ENCODE assay signal across 9 cellular contexts in the genomic region with DNA sequence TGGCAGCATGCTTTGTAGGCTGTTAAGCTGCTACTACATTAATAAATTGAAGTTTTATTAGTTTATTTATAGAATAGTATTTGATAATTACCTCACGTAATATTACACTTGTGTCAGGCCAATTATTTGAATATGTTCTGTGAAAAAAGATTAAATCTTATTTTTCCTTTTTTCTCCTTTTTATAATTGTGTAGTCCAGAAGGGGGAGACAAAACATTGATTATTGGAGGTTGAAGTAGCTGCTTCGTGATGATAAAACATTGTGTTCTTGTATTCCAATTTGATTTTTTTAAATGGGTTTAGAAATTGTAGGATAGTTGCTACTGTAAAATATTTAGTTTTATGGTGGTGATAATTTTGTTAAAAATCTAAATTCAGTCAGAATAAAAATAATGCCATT.
A peak's percentile ranks its signal among the peaks of the same experiment; 100 is the strongest.
DNase-seq lines count a peak whose midpoint lies in the region; ATAC-seq, FAIRE-seq and TF ChIP-seq lines count a peak whose summit lies in the region.
"Had no signal": no experiment of that assay in that cellular context is flagged by ENCODE, and none has a peak within 500 bp of the region (broad histone marks: within the 10 kb centered on the region; RNA-seq: fewer than 3 reads in every experiment).

No MANE protein-coding gene starts in this region.

- TF ChIP-seq CTCF in choroid plexus epithelial cell (conservative IDR thresholded peaks at IDR 0.05; ENCODE audit: low read depth, low read length) (peak; percentile 39), pancreas (IDR thresholded peaks at IDR 0.05) (peak in 2 of 4 donors; percentile 11 to 22), testis (IDR thresholded peaks at IDR 0.05) (peak in 1 of 3 experiments; percentile 16)

- no peak for ATAC-seq in pancreas

- H3K27ac ChIP-seq in pancreas = no peak overlapping the region
- no peak overlapping the region for H3K27ac ChIP-seq in testis
- H3K27ac ChIP-seq in small intestine (ENCODE audit: low read depth in 1 of 2, low read length in 1 of 2) = no peak overlapping the region

- TF ChIP-seq POLR2A in testis (IDR thresholded peaks at IDR 0.05) = no peak

- H3K27me3 ChIP-seq in pancreas (peaks cover 0 to 3% (median 0%) of the 10 kb centered on the region in 4 donors), testis (no peaks in the 10 kb centered on the region), small intestine (ENCODE audit: control insufficient read depth in 2 of 2, insufficient read depth in 2 of 2, low read length in 2 of 2) (no peaks in the 10 kb centered on the region)

- H3K9me3 ChIP-seq in pancreas (no peaks in the 10 kb centered on the region), testis (no peaks in the 10 kb centered on the region), small intestine (ENCODE audit: control insufficient read depth, low read depth) (no peaks in the 10 kb centered on the region)

- FAIRE-seq in G401.6 (lab: Jason Lieb, UNC) (peak; percentile 92), pancreas (lab: Jason Lieb, UNC) (peak; percentile 95), small intestine (lab: Jason Lieb, UNC) (no peak)

- no peak overlapping the region for H3K4me3 ChIP-seq in choroid plexus epithelial cell (ENCODE audit: low read depth, low read length)
- no peak overlapping the region for H3K4me3 ChIP-seq in pancreas
- no peak overlapping the region for H3K4me3 ChIP-seq in testis
- H3K4me3 ChIP-seq in small intestine (ENCODE audit: low read depth in 1 of 2, low read length in 2 of 2) = no peak overlapping the region

- H3K36me3 ChIP-seq in pancreas (no peaks in the 10 kb centered on the region), testis (ENCODE audit: low read depth, missing control alignments) (no peaks in the 10 kb centered on the region), small intestine (ENCODE audit: control insufficient read depth in 2 of 2, insufficient read depth in 2 of 2, low read length in 2 of 2) (no peaks in the 10 kb centered on the region)

- DNase-seq in M059J (ENCODE audit: low read depth) (peak; percentile 1), choroid plexus epithelial cell (ENCODE audit: low read depth) (peak; percentile 41), pancreas (no peak), testis (no peak), small intestine (no peak), cortex of kidney (lab: John Stamatoyannopoulos, UW) (no peak)
- DNase-seq: activated effector memory CD4-positive, alpha-beta T cell treated with Interleukin-2 at 50 U/mL for 16 hours; NCI-H774 had no signal

- 14 to 17% methylated on average over 2 of the region's 2 CpGs for WGBS in pancreas, 2 donors
- WGBS in testis, 2 donors = 48 to 53% methylated on average over 2 of the region's 2 CpGs
- WGBS in small intestine, 3 donors = 35 to 44% (median 38%) methylated on average over 2 of the region's 2 CpGs

- intact Hi-C loops in pancreas (cut with DNase I) = no loop called here
- intact Hi-C loops in testis (cut with DNase I; ENCODE audit: low total_unique reads) = no loop called here

- H3K4me1 ChIP-seq in pancreas (peaks cover 0 to 5% (median 0%) of the 10 kb centered on the region in 3 donors), testis (no peaks in the 10 kb centered on the region), small intestine (ENCODE audit: control insufficient read depth in 2 of 2, insufficient read depth in 1 of 2, low read depth in 1 of 2, low read length in 1 of 2) (no peaks in the 10 kb centered on the region)

Comparison
In these comparisons a context has a peak if more than half of its experiments do, and no peak if none do; other contexts are left out.
1. DNase-seq: peak in M059J (single experiment) and choroid plexus epithelial cell (single experiment); none in pancreas (0 of 6), testis (single experiment), small intestine (single experiment) and cortex of kidney (single experiment).